8 cellular contexts compared by ENCODE assay signal in genomic region chr11:82718307-82718706, GRCh38. TPM values are rescaled to one million over a fixed set of nuclear protein-coding genes. Genes with fewer than 3 reads are reported as not detected.
DNase-seq lines count a peak whose midpoint lies in the region; ATAC-seq, FAIRE-seq and TF ChIP-seq lines count a peak whose summit lies in the region.

No MANE protein-coding gene starts in this region.

- DNase-seq in Ammon's horn (ENCODE audit: low spot score) (peak; percentile 91), GM13977 (ENCODE audit: low spot score) (peak; percentile 49), HT-29 (ENCODE audit: low spot score) (peak; percentile 49), RCC 7860 (ENCODE audit: low spot score) (peak; percentile 8), dorsolateral prefrontal cortex (peak in 8 of 10 donors; percentile 28 to 61 (median 54)), medulla oblongata (ENCODE audit: extremely low spot score) (peak; percentile 96)
- DNase-seq in stimulated activated CD4-positive, alpha-beta T cell treated with anti-CD3 and anti-CD28 coated beads, Interleukin-2, amount 100 ng/mL, for 48 hours, result no peak

- no peaks in the 10 kb centered on the region for H3K27me3 ChIP-seq in dorsolateral prefrontal cortex

- ATAC-seq in GM21576 (IDR thresholded peaks at IDR 0.05; ENCODE audit: unreplicated experiment), result no peak

- in situ Hi-C loops in GM13977 (cut with MboI; ENCODE audit: low pct_unique_long_range_greater_than_20kb, low sequenced_read_pairs, unreplicated experiment), result loop anchor here (25.0 kb wide), 1 partner anchor 1094 kb away; no protein-coding TSS in a partner anchor

- H3K27ac ChIP-seq in dorsolateral prefrontal cortex, result peak overlapping the region; percentile 49 to 97 (median 91)

- peak; percentile 68 for TF ChIP-seq CTCF in GM13977 (IDR thresholded peaks at IDR 0.05; ENCODE audit: extremely low read depth, insufficient read depth, missing control alignments)
- peak; percentile 76 to 98 (median 88) for TF ChIP-seq CTCF in dorsolateral prefrontal cortex (IDR thresholded peaks at IDR 0.05 in 54 of 56, conservative IDR thresholded peaks at IDR 0.05 in 2 of 56; ENCODE audit: low read depth in 1 of 56, partially characterized antibody in 56 of 56)

- no peak for FAIRE-seq in RCC 7860 (lab: Jason Lieb, UNC)

- intact Hi-C loops in dorsolateral prefrontal cortex (cut with DNase I), result loop anchor here (1.0 to 10.0 kb wide), 9 partner anchors 14 to 1106 kb away; partner anchors contain the start of genes CCDC90B (in 1 of the 2), DDIAS (in 1 of the 2), FAM181B (in 1 of the 2) and PCF11 (in 1 of the 2)

- peak overlapping the region in 40 of 59 donors; percentile 0 to 47 (median 22) for H3K4me3 ChIP-seq in dorsolateral prefrontal cortex

RNA-seq across cellular contexts. Expression of gene FAM181B, which starts 15.4 kb away (rescaled TPM):
- not detected in 2 replicates for total RNA-seq in HT-29 (2014; rRNA removed; shearing (Covaris generic))
- 10 to 100 TPM; 11.4 to 62.1 (median 20.1) TPM for total RNA-seq in dorsolateral prefrontal cortex

Comparison
In these comparisons a context has a peak if more than half of its experiments do, and no peak if none do; other contexts are left out.
1. DNase-seq: peak in Ammon's horn (single experiment), GM13977 (single experiment), HT-29 (single experiment), RCC 7860 (single experiment), dorsolateral prefrontal cortex (8 of 10) and medulla oblongata (single experiment); none in stimulated activated CD4-positive, alpha-beta T cell treated with anti-CD3 and anti-CD28 coated beads, Interleukin-2, amount 100 ng/mL, for 48 hours (0 of 2).
2. RNA of gene FAM181B, which starts 15.4 kb away (total RNA-seq): 11.4 to 62.1 TPM in dorsolateral prefrontal cortex; not detected in HT-29; every median in the first group is over 10 times any median in the second.